ENCODE assay signal across 8 cellular contexts in the genomic region with DNA sequence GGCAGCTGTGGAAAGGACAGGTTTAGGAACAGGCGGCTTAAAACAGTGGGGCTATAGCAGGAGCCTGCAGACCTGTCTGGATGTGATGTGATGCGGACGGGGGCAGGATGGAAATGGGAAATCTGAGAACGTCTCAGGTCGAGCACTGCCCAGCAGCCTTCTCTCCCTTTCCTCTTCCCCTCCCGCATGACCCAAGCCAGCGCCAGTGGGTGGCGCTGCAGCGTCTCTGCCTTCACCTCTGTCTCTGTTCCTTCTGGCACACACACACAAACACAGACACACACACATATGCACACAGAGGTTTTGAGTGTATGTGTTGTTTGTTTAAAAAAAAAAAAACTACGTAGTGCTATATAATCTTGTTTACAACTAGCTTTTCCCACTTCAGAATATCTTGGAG.
DNase-seq lines count a peak whose midpoint lies in the region; ATAC-seq and TF ChIP-seq lines count a peak whose summit lies in the region.

No MANE protein-coding gene starts in this region.

- peak; percentile 47 for DNase-seq in activated CD8-positive, alpha-beta memory T cell treated with anti-CD3 and anti-CD28 coated beads for 24 hours
- DNase-seq in activated CD8-positive, alpha-beta memory T cell treated with anti-CD3 and anti-CD28 coated beads, Interleukin-2, amount 50 U/mL, for 4 hours = no peak
- DNase-seq in NCI-H187 treated with DMSO at 0.1 percent for 48 hours (lab: John Stamatoyannopoulos, UW) = peak; percentile 13
- peak; percentile 23 to 53 for DNase-seq in cardiac fibroblast (ENCODE audit: low read depth in 2 of 2)
- DNase-seq in mucosa of gallbladder (ENCODE audit: low spot score) = peak; percentile 10
- no peak for DNase-seq in activated gamma-delta T cell treated with Interleukin-2 at 50 U/mL for 16 hours
- DNase-seq in HuH-7.5 (ENCODE audit: low spot score) = no peak

- H3K4me3 ChIP-seq in cardiac fibroblast (replicated peaks in 1 of 2; ENCODE audit: low read depth in 2 of 2, low read length in 2 of 2) = no peak overlapping the region

- no peak for ATAC-seq in HG03432 (IDR thresholded peaks at IDR 0.05; ENCODE audit: unreplicated experiment)

- peak; percentile 31 for TF ChIP-seq CTCF in cardiac fibroblast (IDR thresholded peaks at IDR 0.05; ENCODE audit: low read depth, low read length)

Comparison
In these comparisons a context has a peak if more than half of its experiments do, and no peak if none do; other contexts are left out.
1. DNase-seq: peak in activated CD8-positive, alpha-beta memory T cell treated with anti-CD3 and anti-CD28 coated beads for 24 hours (single experiment), NCI-H187 treated with DMSO at 0.1 percent for 48 hours (single experiment), cardiac fibroblast (2 of 2) and mucosa of gallbladder (single experiment); none in activated CD8-positive, alpha-beta memory T cell treated with anti-CD3 and anti-CD28 coated beads, Interleukin-2, amount 50 U/mL, for 4 hours (single experiment), activated gamma-delta T cell treated with Interleukin-2 at 50 U/mL for 16 hours (single experiment) and HuH-7.5 (single experiment).